Comparison of ENCODE assay signal across 9 cellular contexts in genomic region chr4:86595426-86595805, GRCh38. TPM values are rescaled to one million over a fixed set of nuclear protein-coding genes. Genes with fewer than 3 reads are reported as not detected.
A peak's percentile ranks its signal among the peaks of the same experiment; 100 is the strongest.
DNase-seq lines count a peak whose midpoint lies in the region; ATAC-seq and TF ChIP-seq lines count a peak whose summit lies in the region.
"Had no signal": no experiment of that assay in that cellular context is flagged by ENCODE, and none has a peak within 500 bp of the region (broad histone marks: within the 10 kb centered on the region; RNA-seq: fewer than 3 reads in every experiment).

No MANE protein-coding gene starts in this region.

- H4K20me1 ChIP-seq in BLaER1 treated with 17β-estradiol and CSF1 and Interleukin-3, amounts not matched to agents 10 nM and 100 nM = no peaks in the 10 kb centered on the region

- no peaks in the 10 kb centered on the region for H3K9me3 ChIP-seq in BLaER1 treated with 17β-estradiol and CSF1 and Interleukin-3, amounts not matched to agents 10 nM and 100 nM (replicated peaks in 1 of 11)
- no peaks in the 10 kb centered on the region for H3K9me3 ChIP-seq in transverse colon

- no peak for TF ChIP-seq EP300 in transverse colon (IDR thresholded peaks at IDR 0.05; ENCODE audit: low read depth)

- no peak for TF ChIP-seq POLR2A in lower leg skin (IDR thresholded peaks at IDR 0.05)
- TF ChIP-seq POLR2A in transverse colon (IDR thresholded peaks at IDR 0.05) = no peak
- no peak for TF ChIP-seq POLR2A in GM18505 (IDR thresholded peaks at IDR 0.05; ENCODE audit: borderline replicate concordance, extremely low read depth, insufficient read depth, insufficient read length)

- H3K4me3 Mint-ChIP-seq in MCF 10A (ENCODE audit: unreplicated experiment) = peak overlapping the region; percentile 97

- 3 to 5% methylated on average over 9 of the region's 9 CpGs for WGBS in lower leg skin, 2 donors
- WGBS in transverse colon (ENCODE audit: low coverage in 1 of 2), 2 donors = 11 to 18% methylated on average over 9 of the region's 9 CpGs

- POLR2A ChIA-PET in MCF 10A (lab: Yijun Ruan, JAX) = interaction anchor here (0.6 to 7.5 kb wide), 31 partner anchors 8 to 827 kb away, joined by 3 to 182 read pairs (median 4); partner anchors contain the start of genes C4orf36 and NUDT9

- H3K4me3 ChIP-seq in BLaER1 treated with 17β-estradiol and CSF1 and Interleukin-3, amounts not matched to agents 10 nM and 100 nM = peak overlapping the region; percentile 61 to 77 (median 70)
- H3K4me3 ChIP-seq in lower leg skin (ENCODE audit: low read depth, poor library complexity, severe bottlenecking) (peak overlapping the region; percentile 80), transverse colon (peak overlapping the region; percentile 27 to 73 (median 62))

- no peak for TF ChIP-seq CTCF in MCF 10A (IDR thresholded peaks at IDR 0.05; ENCODE audit: unreplicated experiment)
- TF ChIP-seq CTCF in lower leg skin (IDR thresholded peaks at IDR 0.05) = no peak
- no peak for TF ChIP-seq CTCF in transverse colon (IDR thresholded peaks at IDR 0.05)

- intact Hi-C loops in MCF 10A (cut with micrococcal nuclease) (loop anchor here (1.0 to 10.0 kb wide), 4 partner anchors 73 to 300 kb away; no protein-coding TSS in a partner anchor), lower leg skin (cut with DNase I; ENCODE audit: low total_unique reads) (loop anchor here (10.0 kb wide), 1 partner anchor 309 kb away; no protein-coding TSS in a partner anchor), transverse colon (cut with DNase I; ENCODE audit: low total_unique reads) (no loop called here)

- H3K27me3 ChIP-seq in BLaER1 treated with 17β-estradiol and CSF1 and Interleukin-3, amounts not matched to agents 10 nM and 100 nM = peaks cover 9 to 21% (median 16%) of the 10 kb centered on the region in 11 experiments; a peak in 20 of 22 replicates
- no peaks in the 10 kb centered on the region for H3K27me3 ChIP-seq in transverse colon

- no TSS peak for BruUV-seq in MCF 10A (replicated peaks; lab: Mats Ljungman, UMichigan)

- peaks cover 7 to 24% (median 21%) of the 10 kb centered on the region in 10 experiments; a peak in 19 of 20 replicates for H3K4me1 ChIP-seq in BLaER1 treated with 17β-estradiol and CSF1 and Interleukin-3, amounts not matched to agents 10 nM and 100 nM
- peaks cover 0 to 24% (median 3%) of the 10 kb centered on the region in 4 donors for H3K4me1 ChIP-seq in transverse colon

- H3K36me3 Mint-ChIP-seq in MCF 10A (ENCODE audit: insufficient read depth, unreplicated experiment) = peaks cover 6% of the 10 kb centered on the region

- peak overlapping the region; percentile 89 to 98 (median 94) for H3K4me2 ChIP-seq in BLaER1 treated with 17β-estradiol and CSF1 and Interleukin-3, amounts not matched to agents 10 nM and 100 nM

- no peaks in the 10 kb centered on the region for H3K9me3 Mint-ChIP-seq in MCF 10A (ENCODE audit: unreplicated experiment)

- H3K36me3 ChIP-seq in BLaER1 treated with 17β-estradiol and CSF1 and Interleukin-3, amounts not matched to agents 10 nM and 100 nM = no peaks in the 10 kb centered on the region
- no peaks in the 10 kb centered on the region for H3K36me3 ChIP-seq in transverse colon

- DNase-seq in LoVo (ENCODE audit: low spot score) (peak; percentile 48), MCF 10A (ENCODE audit: unreplicated experiment) (peak; percentile 62), lower leg skin (ENCODE audit: low spot score in 2 of 2) (no peak), transverse colon (no peak), G401 (ENCODE audit: low spot score) (no peak), SKM-1 (lab: John Stamatoyannopoulos, UW; ENCODE audit: unreplicated experiment) (no peak)

- no peaks in the 10 kb centered on the region for H3K27me3 Mint-ChIP-seq in MCF 10A (ENCODE audit: insufficient read depth, unreplicated experiment)

- ATAC-seq in GM18505 (IDR thresholded peaks at IDR 0.05; ENCODE audit: unreplicated experiment) = no peak

- peak overlapping the region in 9 of 11 experiments; percentile 49 to 84 (median 77); a peak in 13 of 22 replicates for H3K9ac ChIP-seq in BLaER1 treated with 17β-estradiol and CSF1 and Interleukin-3, amounts not matched to agents 10 nM and 100 nM

- in situ Hi-C loops in transverse colon (cut with MboI; ENCODE audit: low pct_ligation_motif_present in 1 of 4, low pct_unique_long_range_greater_than_20kb in 1 of 4, low sequenced_read_pairs in 3 of 4) (no loop called here), G401 (cut with HindIII; ENCODE audit: low sequenced_read_pairs) (no loop called here)

- H3K27ac ChIP-seq in BLaER1 treated with 17β-estradiol and CSF1 and Interleukin-3, amounts not matched to agents 10 nM and 100 nM = 0 out of 22 replicates have a peak overlapping the region, but pooled peaks of 1 of the 11 experiments have one; percentile 72
- H3K27ac ChIP-seq in transverse colon = peak overlapping the region; percentile 84 to 89 (median 88)
- H3K27ac ChIP-seq: HL-60 had no signal

- H3K27ac Mint-ChIP-seq in MCF 10A (ENCODE audit: low read depth, unreplicated experiment) = peak overlapping the region; percentile 90

- peaks cover 31% of the 10 kb centered on the region for H3K4me1 Mint-ChIP-seq in MCF 10A (ENCODE audit: insufficient read depth, unreplicated experiment)

- CTCF ChIA-PET in MCF 10A (lab: Yijun Ruan, JAX) = interaction anchor here (1.0 to 4.5 kb wide), 9 partner anchors 9 to 114 kb away, joined by 3 to 28 read pairs (median 5); no protein-coding TSS in a partner anchor

RNA-seq across cellular contexts. Expression of gene PTPN13, which starts 1.3 kb away (rescaled TPM):
- total RNA-seq in MCF 10A (2022) = 23.0 and 28.3 TPM in 2 replicates
- 100 to 1,000 TPM in 3 of 4 donors, 10 to 100 TPM in 1; 98.7 to 135 (median 113) TPM for total RNA-seq in lower leg skin
- total RNA-seq in transverse colon = 10 to 100 TPM in 2 of 4 donors, 1 to 10 TPM in 2; 3.7 to 18.5 (median 10.1) TPM
- 0.49 and 0.51 TPM in 2 replicates for total RNA-seq in G401 (2014; rRNA removed; shearing (Covaris generic))

Comparison
In these comparisons a context has a peak if more than half of its experiments do, and no peak if none do; other contexts are left out.
1. DNase-seq: peak in LoVo (single experiment) and MCF 10A (single experiment); none in lower leg skin (0 of 2), transverse colon (single experiment), G401 (single experiment) and SKM-1 (single experiment).
2. Peak in every context shown above with its lines, with median percentiles within 50 percentile points of each other: H3K4me3 ChIP-seq.